In the genomic region with DNA sequence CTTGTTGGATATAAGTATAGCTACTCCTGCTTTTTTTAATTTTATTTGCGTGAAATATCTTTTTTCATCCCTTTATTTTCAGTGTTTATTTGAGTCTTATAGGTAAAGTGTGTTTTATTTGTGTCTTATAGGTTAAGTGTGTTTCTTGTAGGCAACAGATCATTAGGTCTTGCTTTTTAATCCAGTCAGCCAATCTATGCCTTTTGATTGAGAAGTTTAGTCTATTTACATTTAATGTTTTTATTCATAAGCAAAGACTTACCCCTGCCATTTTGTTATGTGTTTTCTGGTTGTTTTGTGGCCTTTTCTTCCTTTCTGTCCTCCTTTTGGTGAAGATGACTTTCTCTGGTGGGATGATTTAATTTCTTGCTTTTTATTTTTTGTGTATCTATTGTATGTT, we compare ENCODE assay signal across 35 cellular contexts.
DNase-seq lines count a peak whose midpoint lies in the region; ATAC-seq, FAIRE-seq and TF ChIP-seq lines count a peak whose summit lies in the region.
"Had no signal": no experiment of that assay in that cellular context is flagged by ENCODE, and none has a peak within 500 bp of the region (broad histone marks: within the 10 kb centered on the region; RNA-seq: fewer than 3 reads in every experiment).

No MANE protein-coding gene starts in this region.

- no peak overlapping the region for H3K4me3 Mint-ChIP-seq in CD4-positive, alpha-beta T cell
- H3K4me3 Mint-ChIP-seq in activated naive CD4-positive, alpha-beta T cell treated with anti-CD3 and anti-CD28 coated beads, Interleukin-2, amount 10 ng/mL, durations not matched to agents 7 days and 5 days: no peak overlapping the region
- H3K4me3 Mint-ChIP-seq: B cell; CD14-positive monocyte; CD4-positive, alpha-beta memory T cell; CD4-positive, CD25-positive, alpha-beta regulatory T cell; CD8-positive, alpha-beta memory T cell; CD8-positive, alpha-beta T cell had no signal

- H3K27me3 Mint-ChIP-seq in CD4-positive, alpha-beta T cell: no peaks in the 10 kb centered on the region
- peaks cover 4% of the 10 kb centered on the region for H3K27me3 Mint-ChIP-seq in activated naive CD4-positive, alpha-beta T cell treated with anti-CD3 and anti-CD28 coated beads, Interleukin-2, amount 10 ng/mL, durations not matched to agents 7 days and 5 days
- H3K27me3 Mint-ChIP-seq: CD8-positive, alpha-beta memory T cell had no signal

- H3K9ac ChIP-seq in adipocyte (ENCODE audit: low read length) (no peak overlapping the region), K562 (ENCODE audit: insufficient read depth in 1 of 2, low read depth in 2 of 2, low read length in 2 of 2) (no peak overlapping the region)
- H3K9ac ChIP-seq: BLaER1; BLaER1 treated with 17β-estradiol and CSF1 and Interleukin-3, amounts not matched to agents 10 nM and 100 nM had no signal

- intact Hi-C loops in K562 (cut with micrococcal nuclease): no loop called here
- intact Hi-C loops in CD4-positive, alpha-beta T cell (cut with DNase I, micrococcal nuclease): no loop called here

- TF ChIP-seq CTCF in HEK293 (tag by site-specific recombination; IDR thresholded peaks at IDR 0.05) (no peak), K562 (IDR thresholded peaks at IDR 0.05 in 2 of 3, conservative IDR thresholded peaks at IDR 0.05 in 1 of 3; ENCODE audit: insufficient read depth in 2 of 3, low read depth in 1 of 3, low read length in 3 of 3) (no peak)
- no peak for TF ChIP-seq CTCF in CD4-positive, alpha-beta T cell (IDR thresholded peaks at IDR 0.05)

- no peak for TF ChIP-seq RAD21 in K562 (CRISPR knock-in tag; conservative IDR thresholded peaks at IDR 0.05 in 1 of 2, IDR thresholded peaks at IDR 0.05 in 1 of 2)

- H3K27me3 ChIP-seq in adipocyte (replicated peaks; ENCODE audit: control insufficient read depth, insufficient read depth, low read length): no peaks in the 10 kb centered on the region
- H3K27me3 ChIP-seq in K562 (ENCODE audit: control insufficient read depth in 2 of 2, insufficient read depth in 2 of 2, low read length in 2 of 2): no peaks in the 10 kb centered on the region
- H3K27me3 ChIP-seq in CD4-positive, alpha-beta T cell (ENCODE audit: control insufficient read depth, insufficient read depth, low read length): no peaks in the 10 kb centered on the region
- H3K27me3 ChIP-seq: BE2C; BLaER1; BLaER1 treated with 17β-estradiol and CSF1 and Interleukin-3, amounts not matched to agents 10 nM and 100 nM had no signal

- POLR2A ChIA-PET in HEK293 (lab: Yijun Ruan, JAX): no interaction called here
- POLR2A ChIA-PET in K562 (lab: Yijun Ruan, JAX): no interaction called here
- POLR2A ChIA-PET in CD4-positive, alpha-beta T cell (lab: Charles Lee): no interaction called here

- H3K36me3 ChIP-seq in HEK293 (ENCODE audit: control insufficient read depth in 2 of 2, insufficient read depth in 1 of 2, low read length in 2 of 2) (no peaks in the 10 kb centered on the region), adipocyte (ENCODE audit: control insufficient read depth, insufficient read depth, low read length, severe bottlenecking) (no peaks in the 10 kb centered on the region), K562 (ENCODE audit: control insufficient read depth, insufficient read depth, low read length) (no peaks in the 10 kb centered on the region)
- H3K36me3 ChIP-seq: BE2C; BLaER1; BLaER1 treated with 17β-estradiol and CSF1 and Interleukin-3, amounts not matched to agents 10 nM and 100 nM had no signal

- no peak overlapping the region for H2AFZ ChIP-seq in K562 (ENCODE audit: low read depth, low read length)

- CTCF ChIA-PET in HEK293 (lab: Yijun Ruan, JAX) (no interaction called here), K562 (lab: Yijun Ruan, JAX; ENCODE audit: low intra/inter-chr PET ratio) (no interaction called here)
- CTCF ChIA-PET in CD4-positive, alpha-beta T cell (lab: Charles Lee): no interaction called here
- CTCF ChIA-PET in activated naive CD4-positive, alpha-beta T cell treated with anti-CD3 and anti-CD28 coated beads, Interleukin-2, amount 10 ng/mL, durations not matched to agents 7 days and 5 days (lab: Charles Lee): no interaction called here

- no peak for ATAC-seq in K562
- ATAC-seq in HG03457 (IDR thresholded peaks at IDR 0.05; ENCODE audit: unreplicated experiment): no peak
- no peak for ATAC-seq in CD4-positive, alpha-beta T cell (ENCODE audit: poor library complexity)
- ATAC-seq: A549; CD8-positive, alpha-beta T cell had no signal

- in situ Hi-C loops in K562 (cut with MboI): no loop called here

- no peak for TF ChIP-seq POLR2A in K562 (conservative IDR thresholded peaks at IDR 0.05)

- no peaks in the 10 kb centered on the region for H3K9me1 ChIP-seq in K562 (ENCODE audit: control insufficient read depth, insufficient read depth, low read length)

- BruUV-seq in K562 (replicated peaks; lab: Mats Ljungman, UMichigan): no TSS peak

- DNase-seq in adipocyte (ENCODE audit: low read depth) (no peak), K562 (ENCODE audit: extremely low read depth in 1 of 4, low spot score in 3 of 4) (no peak), putamen (ENCODE audit: low spot score) (no peak)
- no peak for DNase-seq in CD4-positive, alpha-beta T cell
- DNase-seq in activated naive CD4-positive, alpha-beta T cell treated with anti-CD3 and anti-CD28 coated beads, Interleukin-2, amount 10 ng/mL, durations not matched to agents 7 days and 5 days: no peak
- DNase-seq: 8988T; ACHN; AML-193; BE2C; C1 segment of cervical spinal cord; Caco-2; Calu3; CD4-positive, alpha-beta memory T cell; CD4-positive, CD25-positive, alpha-beta regulatory T cell; CD8-positive, alpha-beta memory T cell; CD8-positive, alpha-beta T cell; COR-L47; DMS 273 treated with DMSO at 0.1 percent for 48 hours; DMS153; DMS53; DMS79; DMS79 treated with DMSO at 0.1 percent for 48 hours; DND-41; EL had no signal

- FAIRE-seq in K562 (lab: Jason Lieb, UNC) (no peak), islet of Langerhans (lab: Jason Lieb, UNC) (peak; percentile 17)
- FAIRE-seq: A549, D721Med had no signal

- H4K20me1 ChIP-seq in K562 (replicated peaks; ENCODE audit: control insufficient read depth, insufficient read depth, low read length): no peaks in the 10 kb centered on the region
- H4K20me1 ChIP-seq: BLaER1; BLaER1 treated with 17β-estradiol and CSF1 and Interleukin-3, amounts not matched to agents 10 nM and 100 nM had no signal

- 13% methylated on average over 1 of the region's 1 CpG for WGBS in K562 (ENCODE audit: insufficient coverage, low coverage, missing lambda C conversion rate)

- no peaks in the 10 kb centered on the region for H3K79me2 ChIP-seq in K562 (ENCODE audit: control insufficient read depth, insufficient read depth, low read length)

- H3K36me3 Mint-ChIP-seq in CD4-positive, alpha-beta T cell (ENCODE audit: low read depth): peaks cover 10% of the 10 kb centered on the region
- H3K36me3 Mint-ChIP-seq in activated naive CD4-positive, alpha-beta T cell treated with anti-CD3 and anti-CD28 coated beads, Interleukin-2, amount 10 ng/mL, durations not matched to agents 7 days and 5 days: peaks cover 11% of the 10 kb centered on the region
- H3K36me3 Mint-ChIP-seq: CD14-positive monocyte; CD4-positive, CD25-positive, alpha-beta regulatory T cell; CD8-positive, alpha-beta T cell had no signal

- peaks cover 6% of the 10 kb centered on the region for H3K4me1 Mint-ChIP-seq in CD4-positive, alpha-beta T cell (ENCODE audit: low read depth)
- H3K4me1 Mint-ChIP-seq in activated naive CD4-positive, alpha-beta T cell treated with anti-CD3 and anti-CD28 coated beads, Interleukin-2, amount 10 ng/mL, durations not matched to agents 7 days and 5 days: peaks cover 9% of the 10 kb centered on the region
- H3K4me1 Mint-ChIP-seq: B cell had no signal

- no peak overlapping the region for H3K4me3 ChIP-seq in HEK293 (ENCODE audit: low read depth, low read length)
- H3K4me3 ChIP-seq in adipocyte (ENCODE audit: low read length): peak overlapping the region; percentile 32
- H3K4me3 ChIP-seq in K562: no peak overlapping the region
- H3K4me3 ChIP-seq: A549; BLaER1; BLaER1 treated with 17β-estradiol and CSF1 and Interleukin-3, amounts not matched to agents 10 nM and 100 nM had no signal

- H3K27ac ChIP-seq in HEK293 (ENCODE audit: extremely low read depth, low read depth, low read length): no peak overlapping the region
- no peak overlapping the region for H3K27ac ChIP-seq in K562 (ENCODE audit: extremely low read depth, low read depth, low read length)
- H3K27ac ChIP-seq in CD4-positive, alpha-beta T cell (ENCODE audit: low read depth, low read length): no peak overlapping the region
- H3K27ac ChIP-seq: 22Rv1; A549; BLaER1; BLaER1 treated with 17β-estradiol and CSF1 and Interleukin-3, amounts not matched to agents 10 nM and 100 nM; C4-2B had no signal

- peaks cover 16% of the 10 kb centered on the region for H3K9me3 Mint-ChIP-seq in CD4-positive, alpha-beta T cell
- H3K9me3 Mint-ChIP-seq in activated naive CD4-positive, alpha-beta T cell treated with anti-CD3 and anti-CD28 coated beads, Interleukin-2, amount 10 ng/mL, durations not matched to agents 7 days and 5 days: peaks cover 20% of the 10 kb centered on the region

- H3K9me3 ChIP-seq in HEK293 (ENCODE audit: control insufficient read depth, insufficient read depth, low read depth, low read length) (no peaks in the 10 kb centered on the region), adipocyte (ENCODE audit: control insufficient read depth, low read length) (peaks cover 27% of the 10 kb centered on the region), K562 (replicated peaks; ENCODE audit: control insufficient read depth, insufficient read depth, low read depth, low read length) (no peaks in the 10 kb centered on the region)
- H3K9me3 ChIP-seq in CD4-positive, alpha-beta T cell (ENCODE audit: control insufficient read depth, low read length): peaks cover 9% of the 10 kb centered on the region
- H3K9me3 ChIP-seq: A549, BE2C had no signal

- H3K4me2 ChIP-seq in K562 (ENCODE audit: insufficient read depth, low read length): no peak overlapping the region
- H3K4me2 ChIP-seq: A549; BLaER1; BLaER1 treated with 17β-estradiol and CSF1 and Interleukin-3, amounts not matched to agents 10 nM and 100 nM had no signal

- H3K4me1 ChIP-seq in HEK293 (ENCODE audit: control insufficient read depth, insufficient read depth, low read length) (no peaks in the 10 kb centered on the region), adipocyte (ENCODE audit: control insufficient read depth, insufficient read depth, low read length) (peaks cover 1% of the 10 kb centered on the region), K562 (replicated peaks in 1 of 2; ENCODE audit: control insufficient read depth in 2 of 2, insufficient read depth in 2 of 2, low read length in 2 of 2) (no peaks in the 10 kb centered on the region)
- H3K4me1 ChIP-seq: A549, BE2C, BLaER1, Caco-2 had no signal

- no peak for TF ChIP-seq EP300 in K562 (IDR thresholded peaks at IDR 0.05; ENCODE audit: low read length)

- no peak overlapping the region for H3K27ac Mint-ChIP-seq in CD4-positive, alpha-beta T cell
- no peak overlapping the region for H3K27ac Mint-ChIP-seq in activated naive CD4-positive, alpha-beta T cell treated with anti-CD3 and anti-CD28 coated beads, Interleukin-2, amount 10 ng/mL, durations not matched to agents 7 days and 5 days
- H3K27ac Mint-ChIP-seq: B cell; CD14-positive monocyte; CD4-positive, alpha-beta memory T cell; CD4-positive, CD25-positive, alpha-beta regulatory T cell; CD8-positive, alpha-beta memory T cell; CD8-positive, alpha-beta T cell had no signal

Comparison
In these comparisons a context has a peak if more than half of its experiments do, and no peak if none do; other contexts are left out.
1. Of the 44 proteins assayed by ChIP-seq in both K562 and HEK293: peak only in K562: none; only in HEK293: SETDB1 and TRIM28; in both: none; in neither: 42.